In the genomic region with DNA sequence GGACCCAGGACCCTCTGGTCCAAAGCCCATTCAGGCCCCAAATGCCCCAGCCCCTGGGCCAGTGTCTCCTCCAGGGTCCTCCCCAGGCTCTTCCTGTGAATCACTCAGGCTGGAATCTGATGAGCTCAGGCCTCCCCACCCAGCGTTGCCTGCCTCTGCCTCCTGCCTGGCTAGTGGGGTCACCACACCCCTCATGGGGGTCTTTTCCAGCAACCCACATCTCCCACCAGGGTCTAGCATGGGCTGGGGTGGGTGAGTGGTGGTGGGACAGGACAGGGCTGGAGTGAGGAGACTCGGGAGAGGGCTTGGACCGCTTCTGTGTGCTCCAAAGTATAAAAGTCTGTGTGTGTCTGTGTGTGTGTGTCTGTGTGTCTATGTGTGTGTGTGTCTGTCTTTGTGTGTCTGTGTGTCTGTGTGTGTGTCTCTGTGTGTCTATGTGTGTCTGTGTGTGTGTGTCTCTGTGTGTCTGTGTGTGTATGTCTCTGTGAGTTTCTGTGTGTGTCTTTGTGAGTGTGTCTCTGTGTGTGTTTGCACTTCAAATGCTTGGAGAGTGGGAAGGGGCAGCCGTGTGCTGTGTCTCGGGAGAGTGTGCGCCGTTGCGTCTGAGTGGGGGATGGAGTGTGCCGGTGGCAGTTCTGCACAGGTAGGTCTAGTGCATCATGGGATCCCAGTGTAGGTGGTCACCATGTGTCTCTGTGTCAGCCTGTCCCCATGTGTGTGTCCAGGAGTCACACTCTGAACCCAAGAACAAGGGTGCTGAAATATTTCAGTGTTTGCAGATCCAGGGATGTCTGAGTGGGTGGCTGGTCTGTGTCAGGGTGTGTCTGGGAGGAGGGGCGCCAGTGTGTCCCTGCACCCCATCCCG, we compare ENCODE assay signal across 6 cellular contexts. TPM values are rescaled to one million over a fixed set of nuclear protein-coding genes. Genes with fewer than 3 reads are reported as not detected.
DNase-seq lines count a peak whose midpoint lies in the region; ATAC-seq and TF ChIP-seq lines count a peak whose summit lies in the region.

No MANE protein-coding gene starts in this region.

- DNase-seq in ACHN (peak; percentile 46), right cardiac atrium (peak; percentile 29 to 55 (median 44)), activated gamma-delta T cell (lab: John Stamatoyannopoulos, UW) (no peak), HT-29 (ENCODE audit: low spot score) (no peak)

- peak overlapping the region; percentile 39 for H3K27ac ChIP-seq in right cardiac atrium (ENCODE audit: low read length)

- WGBS in right cardiac atrium, result 74% methylated on average over 11 of the region's 11 CpGs

- ATAC-seq in SK-N-SH treated with all-trans-retinoic acid at 6 μM for 48 hours (peak; percentile 69), right cardiac atrium (peak; percentile 10 to 56), HG03175 (IDR thresholded peaks at IDR 0.05; ENCODE audit: unreplicated experiment) (no peak)

- H3K27me3 ChIP-seq in right cardiac atrium (ENCODE audit: control insufficient read depth, insufficient read depth), result no peaks in the 10 kb centered on the region

- intact Hi-C loops in right cardiac atrium (cut with DNase I), result loop anchor here in 2 of 4 donors (2.0 kb wide), 2 partner anchors 15 to 17 kb away; no protein-coding TSS in a partner anchor

- no peaks in the 10 kb centered on the region for H3K4me1 ChIP-seq in right cardiac atrium (ENCODE audit: control insufficient read depth, insufficient read depth, low read length)

- no peak overlapping the region for H3K4me3 ChIP-seq in right cardiac atrium (ENCODE audit: low read length)

- H3K9me3 ChIP-seq in right cardiac atrium (ENCODE audit: control insufficient read depth, low read length), result no peaks in the 10 kb centered on the region

- in situ Hi-C loops in ACHN (cut with HindIII; ENCODE audit: low pct_ligation_motif_present, low pct_unique_long_range_greater_than_20kb, low sequenced_read_pairs), result no loop called here

TF ChIP-seq in SK-N-SH treated with all-trans-retinoic acid at 6 μM for 48 hours, 23 proteins besides CTCF, POLR2A, EP300 and RAD21:
- TF ChIP-seq ZC3H10 (CRISPR knock-in tag; IDR thresholded peaks at IDR 0.05) (no peak), CSDC2 (CRISPR knock-in tag; IDR thresholded peaks at IDR 0.05) (no peak), PPARA (CRISPR knock-in tag; IDR thresholded peaks at IDR 0.05; ENCODE audit: borderline replicate concordance) (no peak), ISL1 (CRISPR knock-in tag; IDR thresholded peaks at IDR 0.05) (no peak), ZFP30 (CRISPR knock-in tag; IDR thresholded peaks at IDR 0.05) (no peak), RARB (CRISPR knock-in tag; IDR thresholded peaks at IDR 0.05) (no peak), ESRRG (CRISPR knock-in tag; IDR thresholded peaks at IDR 0.05) (no peak), ZFP3 (CRISPR knock-in tag; IDR thresholded peaks at IDR 0.05) (no peak), GLIS3 (CRISPR knock-in tag; IDR thresholded peaks at IDR 0.05) (no peak), BACH2 (CRISPR knock-in tag; IDR thresholded peaks at IDR 0.05; ENCODE audit: borderline replicate concordance) (no peak), TOX (CRISPR knock-in tag; IDR thresholded peaks at IDR 0.05; ENCODE audit: borderline replicate concordance) (no peak), SNAI2 (CRISPR knock-in tag; IDR thresholded peaks at IDR 0.05) (no peak), OSR1 (CRISPR knock-in tag; IDR thresholded peaks at IDR 0.05) (no peak), ZNF565 (CRISPR knock-in tag; conservative IDR thresholded peaks at IDR 0.05; ENCODE audit: low read depth) (no peak), ZNF8 (CRISPR knock-in tag; IDR thresholded peaks at IDR 0.05) (no peak), ZNF70 (CRISPR knock-in tag; IDR thresholded peaks at IDR 0.05) (no peak), ARNTL (CRISPR knock-in tag; IDR thresholded peaks at IDR 0.05; ENCODE audit: borderline replicate concordance, low read depth) (no peak)
- TF ChIP-seq, protein P1, sequence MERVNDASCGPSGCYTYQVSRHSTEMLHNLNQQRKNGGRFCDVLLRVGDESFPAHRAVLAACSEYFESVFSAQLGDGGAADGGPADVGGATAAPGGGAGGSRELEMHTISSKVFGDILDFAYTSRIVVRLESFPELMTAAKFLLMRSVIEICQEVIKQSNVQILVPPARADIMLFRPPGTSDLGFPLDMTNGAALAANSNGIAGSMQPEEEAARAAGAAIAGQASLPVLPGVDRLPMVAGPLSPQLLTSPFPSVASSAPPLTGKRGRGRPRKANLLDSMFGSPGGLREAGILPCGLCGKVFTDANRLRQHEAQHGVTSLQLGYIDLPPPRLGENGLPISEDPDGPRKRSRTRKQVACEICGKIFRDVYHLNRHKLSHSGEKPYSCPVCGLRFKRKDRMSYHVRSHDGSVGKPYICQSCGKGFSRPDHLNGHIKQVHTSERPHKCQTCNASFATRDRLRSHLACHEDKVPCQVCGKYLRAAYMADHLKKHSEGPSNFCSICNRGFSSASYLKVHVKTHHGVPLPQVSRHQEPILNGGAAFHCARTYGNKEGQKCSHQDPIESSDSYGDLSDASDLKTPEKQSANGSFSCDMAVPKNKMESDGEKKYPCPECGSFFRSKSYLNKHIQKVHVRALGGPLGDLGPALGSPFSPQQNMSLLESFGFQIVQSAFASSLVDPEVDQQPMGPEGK (CRISPR knock-in tag; IDR thresholded peaks at IDR 0.05; ENCODE audit: borderline replicate concordance), result no peak
- TF ChIP-seq, protein P2, sequence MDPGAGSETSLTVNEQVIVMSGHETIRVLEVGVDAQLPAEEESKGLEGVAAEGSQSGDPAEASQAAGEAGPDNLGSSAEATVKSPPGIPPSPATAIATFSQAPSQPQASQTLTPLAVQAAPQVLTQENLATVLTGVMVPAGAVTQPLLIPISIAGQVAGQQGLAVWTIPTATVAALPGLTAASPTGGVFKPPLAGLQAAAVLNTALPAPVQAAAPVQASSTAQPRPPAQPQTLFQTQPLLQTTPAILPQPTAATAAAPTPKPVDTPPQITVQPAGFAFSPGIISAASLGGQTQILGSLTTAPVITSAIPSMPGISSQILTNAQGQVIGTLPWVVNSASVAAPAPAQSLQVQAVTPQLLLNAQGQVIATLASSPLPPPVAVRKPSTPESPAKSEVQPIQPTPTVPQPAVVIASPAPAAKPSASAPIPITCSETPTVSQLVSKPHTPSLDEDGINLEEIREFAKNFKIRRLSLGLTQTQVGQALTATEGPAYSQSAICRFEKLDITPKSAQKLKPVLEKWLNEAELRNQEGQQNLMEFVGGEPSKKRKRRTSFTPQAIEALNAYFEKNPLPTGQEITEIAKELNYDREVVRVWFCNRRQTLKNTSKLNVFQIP (CRISPR knock-in tag; IDR thresholded peaks at IDR 0.05; ENCODE audit: borderline replicate concordance, low read depth), result no peak
TF ChIP-seq in SK-N-SH treated with all-trans-retinoic acid at 6 μM for 48 hours: peak in this region for 0.

RNA-seq across cellular contexts. Expression of a gene that starts 8.8 kb away (rescaled TPM):
- 1 to 10 TPM; 2.0 to 3.8 (median 2.2) TPM for total RNA-seq in right cardiac atrium
- polyA plus RNA-seq in right cardiac atrium, result 1.6 TPM
- total RNA-seq in HT-29 (2014; rRNA removed; shearing (Covaris generic)), result 18.8 and 21.0 TPM in 2 replicates

RNA-seq across cellular contexts. Expression of a gene that starts 10.6 kb away (rescaled TPM):
- total RNA-seq in right cardiac atrium, result 10 to 100 TPM; 10.5 to 22.9 (median 21.9) TPM
- 12.0 TPM for polyA plus RNA-seq in right cardiac atrium
- not detected in 2 replicates for total RNA-seq in HT-29 (2014; rRNA removed; shearing (Covaris generic))

RNA-seq across cellular contexts. Expression of a gene that starts 17.5 kb away (rescaled TPM):
- total RNA-seq in right cardiac atrium, result 10 to 100 TPM; 12.7 to 19.8 (median 15.0) TPM
- polyA plus RNA-seq in right cardiac atrium, result 26.0 TPM
- 74.9 and 92.2 TPM in 2 replicates for total RNA-seq in HT-29 (2014; rRNA removed; shearing (Covaris generic))

RNA-seq across cellular contexts. Expression of a gene that starts 20.0 kb away (rescaled TPM):
- 10 to 100 TPM; 43.9 to 67.1 (median 57.0) TPM for total RNA-seq in right cardiac atrium
- polyA plus RNA-seq in right cardiac atrium, result 60.2 TPM
- total RNA-seq in HT-29 (2014; rRNA removed; shearing (Covaris generic)), result 26.8 and 30.5 TPM in 2 replicates

RNA-seq across cellular contexts. Expression of a gene that starts 35.7 kb away (rescaled TPM):
- under 1 TPM; 0.20 to 0.31 (median 0.26) TPM for total RNA-seq in right cardiac atrium
- polyA plus RNA-seq in right cardiac atrium, result 0.45 TPM
- total RNA-seq in HT-29 (2014; rRNA removed; shearing (Covaris generic)), result 0.05 and 0.08 TPM in 2 replicates

Comparison
In these comparisons a context has a peak if more than half of its experiments do, and no peak if none do; other contexts are left out.
1. DNase-seq: peak in ACHN (single experiment) and right cardiac atrium (3 of 3); none in activated gamma-delta T cell (single experiment) and HT-29 (single experiment).
2. RNA of a gene that starts 10.6 kb away (total RNA-seq): 10.5 to 22.9 TPM in right cardiac atrium; not detected in HT-29; every median in the first group is over 10 times any median in the second.